Comparison of ENCODE assay signal across 23 cellular contexts in the genomic region with DNA sequence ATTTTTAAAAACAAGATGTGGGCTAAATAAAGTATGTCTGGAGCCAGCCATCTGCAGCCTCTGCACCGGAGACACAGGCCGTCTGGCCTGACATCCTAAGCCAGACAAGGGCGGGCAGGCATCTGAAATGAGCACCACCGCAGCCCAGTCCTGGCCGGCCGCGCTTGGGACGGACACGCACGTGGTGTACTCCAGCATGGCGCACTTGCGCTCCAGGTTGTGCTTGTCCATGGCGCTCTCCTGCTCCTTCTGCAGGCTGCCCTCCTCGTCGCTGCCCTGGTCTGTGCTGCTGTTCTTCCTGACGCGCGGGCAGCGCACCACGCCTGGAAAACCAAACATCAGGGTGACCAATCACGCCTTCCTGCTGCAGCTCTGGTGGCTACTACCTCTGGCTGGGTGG.
"Had no signal": no experiment of that assay in that cellular context is flagged by ENCODE, and none has a peak within 500 bp of the region (broad histone marks: within the 10 kb centered on the region; RNA-seq: fewer than 3 reads in every experiment).

No MANE protein-coding gene starts in this region.

- H3K36me3 ChIP-seq: neural progenitor cell, uterus had no signal

- H3K9me3 Mint-ChIP-seq: naive thymus-derived CD8-positive, alpha-beta T cell; neural progenitor cell; stimulated activated effector memory CD8-positive, alpha-beta T cell treated with anti-CD3 and anti-CD28 coated beads, Interleukin-12 subunit alpha, Interleukin-12 subunit beta, amount 100 ng/mL, for 72 hours had no signal

- H3K9ac ChIP-seq: neural progenitor cell had no signal

- H3K4me3 Mint-ChIP-seq: naive thymus-derived CD8-positive, alpha-beta T cell; neural progenitor cell; stimulated activated effector memory CD8-positive, alpha-beta T cell treated with anti-CD3 and anti-CD28 coated beads, Interleukin-12 subunit alpha, Interleukin-12 subunit beta, amount 100 ng/mL, for 72 hours had no signal

- ATAC-seq: left lung; naive thymus-derived CD8-positive, alpha-beta T cell; pancreas; sciatic nerve; stimulated activated effector memory CD8-positive, alpha-beta T cell treated with anti-CD3 and anti-CD28 coated beads, Interleukin-12 subunit alpha, Interleukin-12 subunit beta, amount 100 ng/mL, for 72 hours; upper lobe of right lung had no signal

- H3K9me3 ChIP-seq: left lung, pancreas, stomach, testis, tibial nerve, upper lobe of right lung, uterus had no signal

- H3K4me3 ChIP-seq: cardiac muscle cell, coronary artery, left lung, neural progenitor cell, pancreas, smooth muscle cell, stomach, testis, tibial nerve, upper lobe of right lung, uterus had no signal

- H2AFZ ChIP-seq: neural progenitor cell had no signal

- H3K27me3 Mint-ChIP-seq: naive thymus-derived CD8-positive, alpha-beta T cell; progenitor cell of endocrine pancreas had no signal

- H3K27me3 ChIP-seq: cardiac muscle cell, left lung, neural progenitor cell, pancreas, stomach, testis, tibial nerve, upper lobe of right lung, uterus had no signal

- H3K27ac ChIP-seq: cardiac muscle cell, coronary artery, left lung, neural progenitor cell, pancreas, stomach, testis, tibial nerve, upper lobe of right lung, uterus had no signal

- DNase-seq: hypothalamus; left lung; mesendoderm; midbrain; naive thymus-derived CD8-positive, alpha-beta T cell; nucleus accumbens; pancreas; stimulated activated CD4-positive, alpha-beta T cell treated with anti-CD3 and anti-CD28 coated beads, Interleukin-12 subunit alpha, Interleukin-12 subunit beta, amount 100 ng/mL, for 4 hours; stimulated activated CD4-positive, alpha-beta T cell treated with anti-CD3 and anti-CD28 coated beads, Interleukin-1b, Interleukin-23, amount 100 ng/mL, for 48 hours; stimulated activated CD4-positive, alpha-beta T cell treated with anti-CD3 and anti-CD28 coated beads, Interleukin-4, amount 100 ng/mL, for 24 hours; stimulated activated naive CD4-positive, alpha-beta T cell treated with Interleukin-2 at 50 U/mL for 16 hours; stomach; testis; upper lobe of right lung; uterus had no signal

- H3K4me1 ChIP-seq: left lung, neural progenitor cell, pancreas, stomach, testis, upper lobe of right lung, uterus had no signal

- H3K27ac Mint-ChIP-seq: naive thymus-derived CD8-positive, alpha-beta T cell; neural progenitor cell; progenitor cell of endocrine pancreas; stimulated activated effector memory CD8-positive, alpha-beta T cell treated with anti-CD3 and anti-CD28 coated beads, Interleukin-12 subunit alpha, Interleukin-12 subunit beta, amount 100 ng/mL, for 72 hours had no signal

- H3K4me1 Mint-ChIP-seq: neural progenitor cell had no signal

- H3K4me2 ChIP-seq: neural progenitor cell, smooth muscle cell had no signal
